In the genomic region with DNA sequence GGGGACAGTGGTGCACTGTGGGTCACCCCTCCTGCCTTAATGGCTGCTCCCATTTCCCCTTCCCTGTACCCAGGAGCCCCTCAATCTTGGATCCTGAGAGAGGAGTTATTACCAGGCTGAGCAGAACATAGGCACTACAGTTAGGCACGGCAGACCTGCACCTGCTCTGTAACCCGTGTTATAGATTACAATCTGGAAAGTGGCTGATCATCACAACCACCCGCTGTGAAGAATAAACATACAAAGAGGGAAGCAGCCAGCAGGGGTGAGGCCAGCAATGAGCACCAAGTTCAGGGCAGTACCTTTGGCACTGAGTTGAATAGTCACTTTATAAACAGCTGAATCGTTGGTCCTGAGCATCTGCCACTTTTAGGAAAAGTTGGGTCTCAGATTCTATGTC, we compare ENCODE assay signal across 18 cellular contexts. TPM values are rescaled to one million over a fixed set of nuclear protein-coding genes. Genes with fewer than 3 reads are reported as not detected.
DNase-seq lines count a peak whose midpoint lies in the region; ATAC-seq lines count a peak whose summit lies in the region.
"Had no signal": no experiment of that assay in that cellular context is flagged by ENCODE, and none has a peak within 500 bp of the region (broad histone marks: within the 10 kb centered on the region; RNA-seq: fewer than 3 reads in every experiment).

No MANE protein-coding gene starts in this region.

- DNase-seq in COLO668 (lab: John Stamatoyannopoulos, UW; ENCODE audit: unreplicated experiment) = peak; percentile 69
- peak; percentile 83 for DNase-seq in Jurkat, Clone E6-1 (ENCODE audit: low read depth, low spot score)
- peak; percentile 74 for DNase-seq in NCI-H345 treated with DMSO at 0.1 percent for 48 hours (lab: John Stamatoyannopoulos, UW; ENCODE audit: unreplicated experiment)
- peak; percentile 71 to 77 for DNase-seq in left colon
- DNase-seq in RKO (ENCODE audit: low spot score) = no peak
- no peak for DNase-seq in GM19238 (ENCODE audit: insufficient read length, low spot score)
- no peak for DNase-seq in GM19240 (ENCODE audit: insufficient read length, low spot score)
- DNase-seq: activated CD4-positive, alpha-beta T cell treated with anti-CD3 and anti-CD28 coated beads for 4 hours; NCI-H524 treated with DMSO at 0.1 percent for 48 hours; stimulated activated CD4-positive, alpha-beta T cell treated with anti-CD3 and anti-CD28 coated beads, Interleukin-12 subunit alpha, Interleukin-12 subunit beta, amount 100 ng/mL, for 4 hours had no signal

- H3K4me3 ChIP-seq in Jurkat, Clone E6-1 (ENCODE audit: low read length) = no peak overlapping the region
- H3K4me3 ChIP-seq: gastroesophageal sphincter had no signal

- ATAC-seq in left colon = peak; percentile 56
- no peak for ATAC-seq in HG03342 (IDR thresholded peaks at IDR 0.05; ENCODE audit: unreplicated experiment)
- ATAC-seq: gastroesophageal sphincter had no signal

- intact Hi-C loops in left colon (cut with DNase I, micrococcal nuclease) = no loop called here

RNA-seq across cellular contexts. Expression of a gene that starts 1.7 kb away (rescaled TPM):
- polyA plus RNA-seq in Jurkat, Clone E6-1 (2012; ENCODE audit: insufficient read depth, insufficient read length) = not detected
- total RNA-seq in left colon = 100 to 1,000 TPM in 1 of 2 donors, 10 to 100 TPM in 1; 63.7 to 127 TPM
- total RNA-seq: M059J had no signal

RNA-seq across cellular contexts. Expression of a gene that starts 22.5 kb away (rescaled TPM):
- polyA plus RNA-seq in Jurkat, Clone E6-1 (2012; ENCODE audit: insufficient read depth, insufficient read length) = not detected
- total RNA-seq in left colon = 100 to 1,000 TPM; 402 to 621 TPM
- total RNA-seq: M059J, posterior vena cava, Right ventricle myocardium inferior had no signal

RNA-seq across cellular contexts. Expression of a gene that starts 29.3 kb away (rescaled TPM):
- polyA plus RNA-seq in Jurkat, Clone E6-1 (2012; ENCODE audit: insufficient read depth, insufficient read length) = not detected
- not detected for total RNA-seq in left colon
- total RNA-seq: cerebellum, gastroesophageal sphincter, M059J, mucosa of gallbladder, posterior vena cava, Right ventricle myocardium inferior had no signal
- polyA plus RNA-seq: adipose tissue had no signal

RNA-seq across cellular contexts. Expression of a gene that starts 45.3 kb away (rescaled TPM):
- not detected for polyA plus RNA-seq in Jurkat, Clone E6-1 (2012; ENCODE audit: insufficient read depth, insufficient read length)
- not detected for total RNA-seq in left colon
- total RNA-seq: cerebellum, M059J, mucosa of gallbladder, posterior vena cava, Right ventricle myocardium inferior had no signal
- polyA plus RNA-seq: adipose tissue had no signal

RNA-seq across cellular contexts. Expression of a gene that starts 48.8 kb away (rescaled TPM):
- not detected for polyA plus RNA-seq in Jurkat, Clone E6-1 (2012; ENCODE audit: insufficient read depth, insufficient read length)
- under 1 TPM in 1 of 2 donors, not detected in 1; 0.39 TPM for total RNA-seq in left colon
- total RNA-seq: M059J, mucosa of gallbladder had no signal

Comparison
In these comparisons a context has a peak if more than half of its experiments do, and no peak if none do; other contexts are left out.
1. DNase-seq: peak in COLO668 (single experiment), Jurkat, Clone E6-1 (single experiment), NCI-H345 treated with DMSO at 0.1 percent for 48 hours (single experiment) and left colon (2 of 2); none in RKO (single experiment), GM19238 (single experiment) and GM19240 (single experiment).